In genomic region chr3:151265866-151266265, GRCh38 we compare ENCODE assay signal across 10 cellular contexts. TPM values are rescaled to one million over a fixed set of nuclear protein-coding genes. Genes with fewer than 3 reads are reported as not detected.
DNase-seq lines count a peak whose midpoint lies in the region; ATAC-seq, FAIRE-seq and TF ChIP-seq lines count a peak whose summit lies in the region.
"Had no signal": no experiment of that assay in that cellular context is flagged by ENCODE, and none has a peak within 500 bp of the region (broad histone marks: within the 10 kb centered on the region; RNA-seq: fewer than 3 reads in every experiment).

No MANE protein-coding gene starts in this region.

- no peak for TF ChIP-seq CTCF in lower lobe of right lung (IDR thresholded peaks at IDR 0.05)
- TF ChIP-seq CTCF in kidney (IDR thresholded peaks at IDR 0.05; ENCODE audit: borderline replicate concordance, extremely low read depth, insufficient read depth): no peak

- no peaks in the 10 kb centered on the region for H3K27me3 ChIP-seq in lower lobe of right lung (ENCODE audit: low read depth)
- H3K27me3 ChIP-seq: body of pancreas had no signal

- H3K9me3 ChIP-seq in lower lobe of right lung (no peaks in the 10 kb centered on the region), kidney (ENCODE audit: control insufficient read depth in 1 of 2, low read length in 2 of 2) (no peaks in the 10 kb centered on the region)
- H3K9me3 ChIP-seq: body of pancreas had no signal

- intact Hi-C loops in lower lobe of right lung (cut with DNase I) (no loop called here), kidney (cut with DNase I) (no loop called here)

- peak; percentile 98 for ATAC-seq in GM18873 (IDR thresholded peaks at IDR 0.05; ENCODE audit: low FRiP score, unreplicated experiment)
- ATAC-seq in HG02678 (IDR thresholded peaks at IDR 0.05; ENCODE audit: unreplicated experiment): peak; percentile 97
- peak; percentile 80 to 86 for ATAC-seq in lower lobe of right lung
- ATAC-seq: body of pancreas had no signal

- DNase-seq in NCI-H146 treated with DMSO at 0.1 percent for 48 hours (lab: John Stamatoyannopoulos, UW; ENCODE audit: unreplicated experiment) (peak; percentile 51), lower lobe of right lung (peak; percentile 45), activated gamma-delta T cell (lab: John Stamatoyannopoulos, UW) (no peak), kidney (no peak), activated T-cell treated with anti-CD3 and anti-CD28 coated beads for 4 hours (no peak)
- DNase-seq in activated CD4-positive, alpha-beta T cell treated with anti-CD3 and anti-CD28 coated beads, Interleukin-2, amount 50 U/mL, for 1 hour: no peak

- H3K9ac ChIP-seq in kidney (ENCODE audit: low read length in 2 of 2): no peak overlapping the region

- H3K36me3 ChIP-seq in lower lobe of right lung (no peaks in the 10 kb centered on the region), kidney (ENCODE audit: control insufficient read depth in 1 of 2, insufficient read depth in 2 of 2, low read length in 2 of 2) (no peaks in the 10 kb centered on the region)

- H3K4me1 ChIP-seq in lower lobe of right lung: peaks cover 7% of the 10 kb centered on the region
- H3K4me1 ChIP-seq in kidney (ENCODE audit: control insufficient read depth in 1 of 2, insufficient read depth in 1 of 2, low read depth in 1 of 2, low read length in 2 of 2): no peaks in the 10 kb centered on the region
- H3K4me1 ChIP-seq: body of pancreas had no signal

- H3K4me3 ChIP-seq in lower lobe of right lung (no peak overlapping the region), kidney (ENCODE audit: low read length in 2 of 2) (no peak overlapping the region)
- H3K4me3 ChIP-seq: body of pancreas had no signal

- no peak for FAIRE-seq in kidney (lab: Jason Lieb, UNC)

- peak overlapping the region; percentile 63 for H3K27ac ChIP-seq in lower lobe of right lung
- H3K27ac ChIP-seq in kidney (ENCODE audit: low read depth in 2 of 2, low read length in 2 of 2): no peak overlapping the region
- H3K27ac ChIP-seq: body of pancreas had no signal

RNA-seq across cellular contexts. Expression of gene P2RY14, which starts 12.5 kb away (rescaled TPM):
- total RNA-seq in lower lobe of right lung (5.7 TPM), kidney (2.4 TPM)
- 0.54 TPM for polyA plus RNA-seq in kidney (ENCODE audit: insufficient read depth, low read depth, low replicate concordance)
- total RNA-seq: pulmonary artery endothelial cell had no signal

RNA-seq across cellular contexts. Expression of gene GPR87, which starts 50.8 kb away (rescaled TPM):
- 0.24 TPM for total RNA-seq in lower lobe of right lung
- 0.72 TPM for total RNA-seq in kidney
- not detected for polyA plus RNA-seq in kidney (ENCODE audit: insufficient read depth, low read depth, low replicate concordance)
- total RNA-seq: body of pancreas had no signal

Comparison
In these comparisons a context has a peak if more than half of its experiments do, and no peak if none do; other contexts are left out.
1. DNase-seq: peak in NCI-H146 treated with DMSO at 0.1 percent for 48 hours (single experiment) and lower lobe of right lung (single experiment); none in activated gamma-delta T cell (single experiment), activated CD4-positive, alpha-beta T cell treated with anti-CD3 and anti-CD28 coated beads, Interleukin-2, amount 50 U/mL, for 1 hour (single experiment), kidney (single experiment) and activated T-cell treated with anti-CD3 and anti-CD28 coated beads for 4 hours (single experiment).
2. Peak in every context shown above with its lines, with median percentiles within 50 percentile points of each other: ATAC-seq.